Comparison of ENCODE assay signal across 1 cellular context in genomic region chr19:43735957-43736356, GRCh38.
TF ChIP-seq lines count a peak whose summit lies in the region.

No MANE protein-coding gene starts in this region.

TF ChIP-seq in K562, 482 proteins besides CTCF, POLR2A, EP300 and RAD21:
- TF ChIP-seq MYC (IDR thresholded peaks at IDR 0.05; ENCODE audit: low read depth, low read length) (no peak), MYC (CRISPR knock-in tag; IDR thresholded peaks at IDR 0.05; ENCODE audit: borderline replicate concordance, low read depth) (no peak), MAFF (IDR thresholded peaks at IDR 0.05; ENCODE audit: low read length) (no peak), ZBTB33 (CRISPR knock-in tag; IDR thresholded peaks at IDR 0.05) (no peak)
TF ChIP-seq in K562: peak in this region for 0.
